Comparison of ENCODE assay signal across 1 cellular context in genomic region chr1:6783956-6784559, GRCh38.
TF ChIP-seq lines count a peak whose summit lies in the region.

No MANE protein-coding gene starts in this region.

TF ChIP-seq in K562, 482 proteins besides CTCF, POLR2A, EP300 and RAD21 (continued from another document and continues in another):
- TF ChIP-seq CREB3 (tag; conservative IDR thresholded peaks at IDR 0.05; ENCODE audit: low read depth) (no peak), ZNF263 (CRISPR knock-in tag; IDR thresholded peaks at IDR 0.05; ENCODE audit: borderline replicate concordance) (no peak), ZNF134 (CRISPR knock-in tag; conservative IDR thresholded peaks at IDR 0.05) (no peak), CBX3 (IDR thresholded peaks at IDR 0.05; ENCODE audit: borderline replicate concordance in 1 of 2, low read length in 2 of 2) (no peak), BDP1 (IDR thresholded peaks at IDR 0.05; ENCODE audit: insufficient read depth, insufficient read length) (no peak), ZNF696 (CRISPR knock-in tag; conservative IDR thresholded peaks at IDR 0.05) (no peak), RBM17 (IDR thresholded peaks at IDR 0.05; ENCODE audit: borderline replicate concordance, low read depth, low read length) (no peak), NFIC (IDR thresholded peaks at IDR 0.05) (no peak; the same call in 1 of the 2 replicates), ZC3H11A (IDR thresholded peaks at IDR 0.05; ENCODE audit: low read depth, low read length) (no peak), ZNF408 (CRISPR knock-in tag; IDR thresholded peaks at IDR 0.05; ENCODE audit: low read depth) (no peak), GABPB1 (CRISPR knock-in tag; IDR thresholded peaks at IDR 0.05) (peak; percentile 83), POLR2G (IDR thresholded peaks at IDR 0.05; ENCODE audit: low read depth, low read length) (peak; percentile 91), FOSL1 (tag; conservative IDR thresholded peaks at IDR 0.05) (no peak; the same call in 1 of the 2 replicates), TAF9B (IDR thresholded peaks at IDR 0.05; ENCODE audit: partially characterized antibody) (peak; percentile 45), ZNF75A (CRISPR knock-in tag; IDR thresholded peaks at IDR 0.05) (no peak), ZNF41 (CRISPR knock-in tag; conservative IDR thresholded peaks at IDR 0.05) (no peak), HDAC1 (IDR thresholded peaks at IDR 0.05) (peak in 1 of 2 experiments; percentile 43; a peak in 1 of 4 replicates), SIN3A (IDR thresholded peaks at IDR 0.05; ENCODE audit: borderline replicate concordance in 2 of 2, control insufficient read depth in 1 of 2, low read depth in 2 of 2, low read length in 2 of 2) (no peak), RNF219 (CRISPR knock-in tag; IDR thresholded peaks at IDR 0.05) (no peak), NR2C2 (CRISPR knock-in tag; IDR thresholded peaks at IDR 0.05) (no peak; the same call in 1 of the 2 replicates), NR2C2 (tag; IDR thresholded peaks at IDR 0.05) (no peak; the same call in 1 of the 2 replicates), HNRNPLL (IDR thresholded peaks at IDR 0.05; ENCODE audit: low read depth, low read length, poor library complexity, severe bottlenecking) (no peak), MNT (conservative IDR thresholded peaks at IDR 0.05) (no peak; a peak in 1 of 4 replicates), CTBP1 (IDR thresholded peaks at IDR 0.05; ENCODE audit: borderline replicate concordance) (no peak), SMAD3 (CRISPR knock-in tag; conservative IDR thresholded peaks at IDR 0.05) (no peak), CBX8 (IDR thresholded peaks at IDR 0.05; ENCODE audit: borderline replicate concordance, extremely low read depth, low read depth, low read length, poor library complexity, severe bottlenecking) (no peak), TCF15 (CRISPR knock-in tag; IDR thresholded peaks at IDR 0.05) (no peak), TSC22D4 (tag; IDR thresholded peaks at IDR 0.05) (no peak), POLR2H (tag; IDR thresholded peaks at IDR 0.05; ENCODE audit: low read depth) (peak; percentile 54; the same call in 1 of the 2 replicates), RFX7 (CRISPR knock-in tag; IDR thresholded peaks at IDR 0.05) (no peak), ZNF740 (CRISPR knock-in tag; IDR thresholded peaks at IDR 0.05) (no peak), ZNF740 (tag; IDR thresholded peaks at IDR 0.05) (no peak), FOXO4 (CRISPR knock-in tag; IDR thresholded peaks at IDR 0.05) (no peak), ZNF12 (CRISPR knock-in tag; IDR thresholded peaks at IDR 0.05) (no peak), ETV5 (CRISPR knock-in tag; IDR thresholded peaks at IDR 0.05; ENCODE audit: low read depth) (no peak), E4F1 (CRISPR knock-in tag; IDR thresholded peaks at IDR 0.05; ENCODE audit: borderline replicate concordance) (no peak), GTF2E2 (tag; IDR thresholded peaks at IDR 0.05) (peak; percentile 95), CHD1 (IDR thresholded peaks at IDR 0.05; ENCODE audit: low read length) (peak; percentile 94), USF1 (CRISPR knock-in tag; IDR thresholded peaks at IDR 0.05) (no peak), ATF6 (CRISPR knock-in tag; IDR thresholded peaks at IDR 0.05) (0 out of 2 replicates have a peak, but pooled peaks have one; percentile 50), PCBP1 (IDR thresholded peaks at IDR 0.05; ENCODE audit: low read depth, low read length, poor library complexity, severe bottlenecking) (peak; percentile 12), DACH1 (IDR thresholded peaks at IDR 0.05; ENCODE audit: partially characterized antibody) (no peak), TAL1 (IDR thresholded peaks at IDR 0.05) (no peak), ZNF561 (CRISPR knock-in tag; conservative IDR thresholded peaks at IDR 0.05) (no peak), RFX5 (IDR thresholded peaks at IDR 0.05; ENCODE audit: low read depth, low read length) (no peak), KLF1 (tag; IDR thresholded peaks at IDR 0.05) (no peak), TEAD4 (IDR thresholded peaks at IDR 0.05; ENCODE audit: low read length) (no peak), TEAD4 (CRISPR knock-in tag; IDR thresholded peaks at IDR 0.05; ENCODE audit: borderline replicate concordance) (no peak), PATZ1 (CRISPR knock-in tag; IDR thresholded peaks at IDR 0.05; ENCODE audit: borderline replicate concordance) (no peak), ZKSCAN1 (IDR thresholded peaks at IDR 0.05; ENCODE audit: low read depth, low read length) (no peak), ZC3H8 (IDR thresholded peaks at IDR 0.05) (no peak), SRSF1 (IDR thresholded peaks at IDR 0.05; ENCODE audit: low read depth, low read length) (no peak)
